In genomic region chr1:236794585-236795034, GRCh38 we compare ENCODE assay signal across 8 cellular contexts. TPM values are rescaled to one million over a fixed set of nuclear protein-coding genes. Genes with fewer than 3 reads are reported as not detected.
DNase-seq lines count a peak whose midpoint lies in the region; TF ChIP-seq lines count a peak whose summit lies in the region.

No MANE protein-coding gene starts in this region.

- peaks cover 1% of the 10 kb centered on the region for H3K27me3 Mint-ChIP-seq in IgD-negative memory B cell

- peaks cover 14 to 28% (median 25%) of the 10 kb centered on the region in 3 donors for H3K4me1 Mint-ChIP-seq in IgD-negative memory B cell

- H3K9me3 ChIP-seq in AG04450 (ENCODE audit: control insufficient read depth, insufficient read depth, low read length) (no peaks in the 10 kb centered on the region), muscle layer of duodenum (ENCODE audit: control insufficient read depth in 1 of 2, low read length in 2 of 2) (no peaks in the 10 kb centered on the region)

- no peaks in the 10 kb centered on the region for H3K36me3 Mint-ChIP-seq in IgD-negative memory B cell

- H3K4me3 Mint-ChIP-seq in IgD-negative memory B cell, result peak overlapping the region; percentile 91 to 99 (median 98)

- POLR2A ChIA-PET in AG04450 (lab: Yijun Ruan, JAX), result interaction anchor here (0.8 to 1.4 kb wide), 2 partner anchors 41 to 190 kb away, joined by 3 to 6 read pairs; partner anchors contain the start of gene HEATR1

- H3K36me3 ChIP-seq in muscle layer of duodenum (ENCODE audit: control insufficient read depth in 1 of 2, insufficient read depth in 2 of 2, low read length in 2 of 2), result peaks cover 0 to 4% of the 10 kb centered on the region in 2 donors

- H3K4me1 ChIP-seq in muscle layer of duodenum (ENCODE audit: control insufficient read depth in 1 of 2, insufficient read depth in 2 of 2, low read length in 2 of 2), result peaks cover 11 to 29% of the 10 kb centered on the region in 2 donors

- H3K4me3 ChIP-seq in AG04450 (ENCODE audit: low read depth, low read length) (peak overlapping the region; percentile 65), muscle layer of duodenum (ENCODE audit: low read depth in 1 of 2, low read length in 2 of 2) (peak overlapping the region; percentile 98 to 99)

- no peak for TF ChIP-seq CTCF in AG04450 (IDR thresholded peaks at IDR 0.05; ENCODE audit: low read depth, low read length)

- no peaks in the 10 kb centered on the region for H3K9me3 Mint-ChIP-seq in IgD-negative memory B cell

- H3K27ac Mint-ChIP-seq in IgD-negative memory B cell, result peak overlapping the region; percentile 98 to 99 (median 99)

- no peak for DNase-seq in AG04450 (ENCODE audit: low read depth, low spot score)
- no peak for DNase-seq in caudate nucleus (lab: John Stamatoyannopoulos, UW)
- DNase-seq in NCI-H2029 (lab: John Stamatoyannopoulos, UW), result no peak
- DNase-seq in SHP77 (lab: John Stamatoyannopoulos, UW), result no peak
- no peak for DNase-seq in activated CD4-positive, alpha-beta T cell treated with anti-CD3 and anti-CD28 coated beads for 4 hours
- DNase-seq in ecto neural progenitor cell (ENCODE audit: low spot score), result no peak

- H3K27ac ChIP-seq in AG04450 (ENCODE audit: low read depth, low read length) (no peak overlapping the region), caudate nucleus (ENCODE audit: low read depth, low read length) (peak overlapping the region; percentile 54), muscle layer of duodenum (ENCODE audit: low read length) (peak overlapping the region; percentile 47)

- CTCF ChIA-PET in AG04450 (lab: Charles Lee), result interaction anchor here (2.3 kb wide), 1 partner anchor 35 kb away, joined by 14 read pairs; no protein-coding TSS in a partner anchor

- no peaks in the 10 kb centered on the region for H3K27me3 ChIP-seq in AG04450 (ENCODE audit: control insufficient read depth, insufficient read depth, low read length)
- H3K27me3 ChIP-seq in muscle layer of duodenum (ENCODE audit: low read depth, low read length), result no peaks in the 10 kb centered on the region

RNA-seq across cellular contexts. Expression of gene MTR, which starts 0.5 kb away (rescaled TPM):
- 11.0 and 13.0 TPM in 2 replicates for polyA plus RNA-seq in AG04450 (2011; rRNA removed)
- polyA minus RNA-seq in AG04450 (2011; rRNA and poly(A)+ RNA removed), result 18.3 and 26.6 TPM in 2 replicates
- polyA plus RNA-seq in IgD-negative memory B cell, result 15.2 TPM
